Comparison of ENCODE assay signal across 1 cellular context in genomic region chr2:286774-287392, GRCh38.
TF ChIP-seq lines count a peak whose summit lies in the region.

No MANE protein-coding gene starts in this region.

TF ChIP-seq in HepG2, 621 proteins besides CTCF, POLR2A, EP300 and RAD21:
- TF ChIP-seq ZNF550 (CRISPR knock-in tag; IDR thresholded peaks at IDR 0.05; ENCODE audit: borderline replicate concordance) (no peak), MAF1 (CRISPR knock-in tag; IDR thresholded peaks at IDR 0.05; ENCODE audit: borderline replicate concordance) (no peak), MXD4 (CRISPR knock-in tag; IDR thresholded peaks at IDR 0.05) (no peak), ZBTB38 (CRISPR knock-in tag; IDR thresholded peaks at IDR 0.05) (peak; percentile 26; the same call in 1 of the 2 replicates), MAX (IDR thresholded peaks at IDR 0.05) (no peak), CSRNP2 (CRISPR knock-in tag; conservative IDR thresholded peaks at IDR 0.05; ENCODE audit: low read depth) (no peak), ZNF205 (CRISPR knock-in tag; IDR thresholded peaks at IDR 0.05) (no peak)
TF ChIP-seq in HepG2: peak in this region for 1.
